Comparison of ENCODE assay signal across 13 cellular contexts in the genomic region with DNA sequence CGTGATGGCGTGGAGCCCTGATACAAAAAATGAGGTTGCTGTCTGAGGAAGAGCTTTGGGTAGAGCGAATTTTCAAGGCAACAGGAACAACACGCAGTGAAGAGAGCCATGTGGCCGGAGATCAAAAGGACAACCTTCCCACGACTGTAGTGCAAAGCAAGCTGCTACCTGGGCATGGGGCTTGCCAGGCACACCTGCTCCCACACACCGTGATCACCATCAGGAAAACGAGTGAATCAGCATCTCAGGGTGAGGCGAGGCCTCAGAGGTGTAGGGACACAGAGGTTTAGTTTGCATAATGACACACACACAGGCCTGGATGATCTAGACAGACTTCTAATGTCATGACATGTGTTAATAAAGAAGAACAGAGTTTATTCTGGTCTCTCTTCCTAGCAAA.
DNase-seq lines count a peak whose midpoint lies in the region; TF ChIP-seq lines count a peak whose summit lies in the region.
"Had no signal": no experiment of that assay in that cellular context is flagged by ENCODE, and none has a peak within 500 bp of the region (broad histone marks: within the 10 kb centered on the region; RNA-seq: fewer than 3 reads in every experiment).

No MANE protein-coding gene starts in this region.

- H3K9ac ChIP-seq in colonic mucosa (ENCODE audit: low read depth in 2 of 2, low read length in 2 of 2): peak overlapping the region in 1 of 2 donors; percentile 66

- no peaks in the 10 kb centered on the region for H3K27me3 ChIP-seq in colonic mucosa
- H3K27me3 ChIP-seq: neutrophil, vagina had no signal

- intact Hi-C loops in colonic mucosa (cut with DNase I): no loop called here

- no peaks in the 10 kb centered on the region for H3K9me3 ChIP-seq in colonic mucosa
- H3K9me3 ChIP-seq: neutrophil, vagina had no signal

- H3K27me3 Mint-ChIP-seq in nephron (ENCODE audit: low read depth): no peaks in the 10 kb centered on the region

- peaks cover 7% of the 10 kb centered on the region for H3K36me3 Mint-ChIP-seq in nephron (ENCODE audit: low read depth)

- peak; percentile 27 for DNase-seq in DMS153 treated with DMSO at 0.1 percent for 48 hours (lab: John Stamatoyannopoulos, UW; ENCODE audit: unreplicated experiment)
- DNase-seq in NCI-H2029 (lab: John Stamatoyannopoulos, UW): peak; percentile 71
- peak; percentile 62 for DNase-seq in colonic mucosa
- DNase-seq in NK-92 (lab: John Stamatoyannopoulos, UW; ENCODE audit: unreplicated experiment): no peak
- no peak for DNase-seq in GM03348 (ENCODE audit: low spot score)
- no peak for DNase-seq in NCI-H1105 (lab: John Stamatoyannopoulos, UW)
- DNase-seq in amygdala (lab: John Stamatoyannopoulos, UW): no peak
- DNase-seq: activated gamma-delta T cell treated with Interleukin-2 at 50 U/mL for 16 hours, DMS 273 treated with DMSO at 0.1 percent for 48 hours had no signal

- H3K27ac ChIP-seq in colonic mucosa: peak overlapping the region; percentile 65
- H3K27ac ChIP-seq: neutrophil, vagina had no signal

- H3K36me3 ChIP-seq in colonic mucosa: no peaks in the 10 kb centered on the region
- H3K36me3 ChIP-seq: vagina had no signal

- H3K9me3 Mint-ChIP-seq in nephron: no peaks in the 10 kb centered on the region

- TF ChIP-seq CTCF in colonic mucosa (IDR thresholded peaks at IDR 0.05) (no peak), nephron (IDR thresholded peaks at IDR 0.05; ENCODE audit: unreplicated experiment in 3 of 3) (no peak)

- peaks cover 22% of the 10 kb centered on the region for H3K4me1 Mint-ChIP-seq in nephron

- H3K4me3 Mint-ChIP-seq in nephron: no peak overlapping the region

- H3K27ac Mint-ChIP-seq in nephron: peak overlapping the region in 2 of 3 experiments; percentile 22 to 43

- no peak overlapping the region for H3K4me3 ChIP-seq in colonic mucosa
- H3K4me3 ChIP-seq: K562, vagina had no signal

- peaks cover 11% of the 10 kb centered on the region for H3K4me1 ChIP-seq in colonic mucosa

Comparison
In these comparisons a context has a peak if more than half of its experiments do, and no peak if none do; other contexts are left out.
1. DNase-seq: peak in DMS153 treated with DMSO at 0.1 percent for 48 hours (single experiment), NCI-H2029 (single experiment) and colonic mucosa (single experiment); none in NK-92 (single experiment), GM03348 (single experiment), NCI-H1105 (single experiment) and amygdala (0 of 56).